In genomic region chr7:44015090-44015489, GRCh38 we compare ENCODE assay signal across 5 cellular contexts. TPM values are rescaled to one million over a fixed set of nuclear protein-coding genes. Genes with fewer than 3 reads are reported as not detected.
"Had no signal": no experiment of that assay in that cellular context is flagged by ENCODE, and none has a peak within 500 bp of the region (broad histone marks: within the 10 kb centered on the region; RNA-seq: fewer than 3 reads in every experiment).

No MANE protein-coding gene starts in this region.

RNA-seq across cellular contexts. Expression of gene SPDYE1, which starts 17.4 kb away (rescaled TPM):
- total RNA-seq: M059J, PC-3, Peyer's patch, Right ventricle myocardium superior, SJSA1 had no signal
